1 cellular context compared by ENCODE assay signal in genomic region chr17:28951991-28952975, GRCh38.
TF ChIP-seq lines count a peak whose summit lies in the region.

No MANE protein-coding gene starts in this region.

TF ChIP-seq in GM12878, 131 proteins besides CTCF, POLR2A, EP300 and RAD21 (continues in another document):
- TF ChIP-seq ATF2 (IDR thresholded peaks at IDR 0.05; ENCODE audit: low read length) (no peak), ZNF687 (IDR thresholded peaks at IDR 0.05) (no peak), CEBPZ (IDR thresholded peaks at IDR 0.05; ENCODE audit: low read depth, low read length) (0 out of 2 replicates have a peak, but pooled peaks have one; percentile 30), PBX3 (IDR thresholded peaks at IDR 0.05; ENCODE audit: insufficient replicate concordance, low read depth, low read length) (no peak), CUX1 (IDR thresholded peaks at IDR 0.05; ENCODE audit: insufficient replicate concordance, low read depth, low read length) (no peak), HDAC2 (IDR thresholded peaks at IDR 0.05) (no peak), SMC3 (IDR thresholded peaks at IDR 0.05; ENCODE audit: borderline replicate concordance, low read length) (0 out of 2 replicates have a peak, but pooled peaks have one; percentile 7), JUNB (IDR thresholded peaks at IDR 0.05) (no peak), STAT3 (IDR thresholded peaks at IDR 0.05; ENCODE audit: low read depth, low read length) (peak; percentile 53; the same call in 1 of the 2 replicates), JUND (IDR thresholded peaks at IDR 0.05; ENCODE audit: low read depth, low read length) (0 out of 2 replicates have a peak, but pooled peaks have one; percentile 23), BCL3 (IDR thresholded peaks at IDR 0.05; ENCODE audit: borderline replicate concordance, insufficient read depth, low read depth, low read length, poor library complexity, severe bottlenecking) (peak; percentile 33), TCF12 (IDR thresholded peaks at IDR 0.05; ENCODE audit: low read depth, low read length) (no peak), STAT1 (conservative IDR thresholded peaks at IDR 0.05) (peak; percentile 81; the same call in 1 of the 2 replicates), RAD51 (IDR thresholded peaks at IDR 0.05) (no peak), SREBF2 (IDR thresholded peaks at IDR 0.05; ENCODE audit: low read length) (no peak), IRF5 (IDR thresholded peaks at IDR 0.05; ENCODE audit: borderline replicate concordance) (peak; percentile 88), PKNOX1 (IDR thresholded peaks at IDR 0.05) (peak; percentile 45), SPI1 (IDR thresholded peaks at IDR 0.05; ENCODE audit: borderline replicate concordance, insufficient read depth, low read depth, low read length) (no peak), BRCA1 (IDR thresholded peaks at IDR 0.05; ENCODE audit: low read depth, low read length) (peak; percentile 84), ATF3 (IDR thresholded peaks at IDR 0.05; ENCODE audit: borderline replicate concordance, extremely low read depth, low read depth, low read length) (0 out of 2 replicates have a peak, but pooled peaks have one; percentile 53), ASH2L (IDR thresholded peaks at IDR 0.05; ENCODE audit: borderline replicate concordance, low read depth) (no peak), GABPA (IDR thresholded peaks at IDR 0.05; ENCODE audit: low read depth) (peak; percentile 89), SREBF1 (IDR thresholded peaks at IDR 0.05; ENCODE audit: low read length) (peak; percentile 92), MYB (IDR thresholded peaks at IDR 0.05; ENCODE audit: borderline replicate concordance, low read depth, low read length) (peak; percentile 77; the same call in 1 of the 2 replicates), SUZ12 (IDR thresholded peaks at IDR 0.05; ENCODE audit: unreplicated experiment) (no peak), RUNX3 (IDR thresholded peaks at IDR 0.05; ENCODE audit: low read length) (0 out of 2 replicates have a peak, but pooled peaks have one; percentile 51), PML (IDR thresholded peaks at IDR 0.05; ENCODE audit: low read length) (peak; percentile 65; the same call in 1 of the 2 replicates), HDGF (IDR thresholded peaks at IDR 0.05) (no peak; the same call in 1 of the 2 replicates), POU2F2 (IDR thresholded peaks at IDR 0.05; ENCODE audit: borderline replicate concordance, low read depth, low read length) (peak; percentile 77; the same call in 1 of the 3 replicates), LARP7 (IDR thresholded peaks at IDR 0.05) (0 out of 2 replicates have a peak, but pooled peaks have one; percentile 1), IKZF2 (IDR thresholded peaks at IDR 0.05) (no peak), E2F4 (IDR thresholded peaks at IDR 0.05; ENCODE audit: low read depth, low read length) (0 out of 2 replicates have a peak, but pooled peaks have one; percentile 42), BCL11A (IDR thresholded peaks at IDR 0.05; ENCODE audit: low read depth, low read length) (no peak), MXI1 (IDR thresholded peaks at IDR 0.05; ENCODE audit: low read depth, low read length) (peak; percentile 89), MEF2B (IDR thresholded peaks at IDR 0.05; ENCODE audit: partially characterized antibody, poor library complexity, severe bottlenecking) (peak; percentile 13), BHLHE40 (IDR thresholded peaks at IDR 0.05; ENCODE audit: borderline replicate concordance in 1 of 2, low read depth in 2 of 2, low read length in 1 of 2) (peak in 1 of 2 experiments; percentile 21; a peak in 2 of 4 replicates), YY1 (IDR thresholded peaks at IDR 0.05; ENCODE audit: low read depth, low read length) (no peak; the same call in none of the 2 replicates)
